Comparison of ENCODE assay signal across 10 cellular contexts in genomic region chr9:137194388-137194787, GRCh38.
A peak's percentile ranks its signal among the peaks of the same experiment; 100 is the strongest.
DNase-seq lines count a peak whose midpoint lies in the region; TF ChIP-seq lines count a peak whose summit lies in the region.
"Had no signal": no experiment of that assay in that cellular context is flagged by ENCODE, and none has a peak within 500 bp of the region (broad histone marks: within the 10 kb centered on the region; RNA-seq: fewer than 3 reads in every experiment).

No MANE protein-coding gene starts in this region.

- DNase-seq in NCI-H2171 treated with DMSO at 0.1 percent for 48 hours (lab: John Stamatoyannopoulos, UW) (peak; percentile 47), NCI-H2171 (lab: John Stamatoyannopoulos, UW) (no peak), foreskin melanocyte (peak; percentile 65), SKM-1 treated with dmso at 0.1 percent for 144 hours (lab: John Stamatoyannopoulos, UW; ENCODE audit: unreplicated experiment) (no peak), foreskin fibroblast (no peak)
- DNase-seq: activated naive CD4-positive, alpha-beta T cell treated with anti-CD3 and anti-CD28 coated beads, Interleukin-2, amount 10 ng/mL, durations not matched to agents 7 days and 5 days; dermis blood vessel endothelial cell; glutamatergic neuron; spleen had no signal

- H3K36me3 ChIP-seq in rectal smooth muscle tissue (ENCODE audit: control insufficient read depth, insufficient read depth, low read length) = peaks cover 18% of the 10 kb centered on the region

- no peaks in the 10 kb centered on the region for H3K27me3 ChIP-seq in rectal smooth muscle tissue (ENCODE audit: control insufficient read depth, insufficient read depth, low read length)

- TF ChIP-seq CTCF in foreskin fibroblast (IDR thresholded peaks at IDR 0.05; ENCODE audit: low read depth, low read length) = no peak

- H3K4me1 ChIP-seq in rectal smooth muscle tissue (ENCODE audit: control insufficient read depth, insufficient read depth, low read length) = peaks cover 8% of the 10 kb centered on the region

- no peak overlapping the region for H3K9ac ChIP-seq in rectal smooth muscle tissue (ENCODE audit: low read length)

- H3K27ac ChIP-seq in rectal smooth muscle tissue (ENCODE audit: low read depth, low read length) = no peak overlapping the region
- H3K27ac ChIP-seq: spleen had no signal

- peak overlapping the region; percentile 33 for H3K4me3 ChIP-seq in rectal smooth muscle tissue (ENCODE audit: low read length)
- no peak overlapping the region for H3K4me3 ChIP-seq in foreskin fibroblast (ENCODE audit: low read depth in 1 of 2, low read length in 2 of 2)
- H3K4me3 ChIP-seq: spleen had no signal

Comparison
In these comparisons a context has a peak if more than half of its experiments do, and no peak if none do; other contexts are left out.
1. DNase-seq: peak in NCI-H2171 treated with DMSO at 0.1 percent for 48 hours (single experiment) and foreskin melanocyte (single experiment); none in NCI-H2171 (single experiment), SKM-1 treated with dmso at 0.1 percent for 144 hours (single experiment) and foreskin fibroblast (0 of 2).